Comparison of ENCODE assay signal across 1 cellular context in genomic region chr12:8493084-8493483, GRCh38.
A peak's percentile ranks its signal among the peaks of the same experiment; 100 is the strongest.
TF ChIP-seq lines count a peak whose summit lies in the region.

No MANE protein-coding gene starts in this region.

TF ChIP-seq in GM12878, 131 proteins besides CTCF, POLR2A, EP300 and RAD21 (continued from another document and continues in another):
- TF ChIP-seq RELB (IDR thresholded peaks at IDR 0.05; ENCODE audit: low read depth) (no peak), E2F8 (IDR thresholded peaks at IDR 0.05; ENCODE audit: low read depth, partially characterized antibody) (no peak), YBX1 (IDR thresholded peaks at IDR 0.05) (no peak), CBX3 (IDR thresholded peaks at IDR 0.05; ENCODE audit: borderline replicate concordance, low read depth) (no peak), ESRRA (IDR thresholded peaks at IDR 0.05; ENCODE audit: low read length) (no peak), CEBPZ (IDR thresholded peaks at IDR 0.05; ENCODE audit: low read depth, low read length) (no peak), TAF1 (IDR thresholded peaks at IDR 0.05; ENCODE audit: borderline replicate concordance, low read depth, low read length) (no peak), CBX5 (IDR thresholded peaks at IDR 0.05; ENCODE audit: low read depth) (no peak), RBBP5 (conservative IDR thresholded peaks at IDR 0.05) (no peak), ZNF217 (IDR thresholded peaks at IDR 0.05) (no peak), ZSCAN29 (IDR thresholded peaks at IDR 0.05) (no peak), CREB1 (IDR thresholded peaks at IDR 0.05; ENCODE audit: low read depth) (no peak), SPI1 (IDR thresholded peaks at IDR 0.05; ENCODE audit: borderline replicate concordance, insufficient read depth, low read depth, low read length) (peak; percentile 71), CUX1 (IDR thresholded peaks at IDR 0.05; ENCODE audit: insufficient replicate concordance, low read depth, low read length) (no peak), JUNB (IDR thresholded peaks at IDR 0.05) (peak; percentile 81), POLR2AphosphoS5 (IDR thresholded peaks at IDR 0.05; ENCODE audit: low read length) (no peak), HSF1 (IDR thresholded peaks at IDR 0.05; ENCODE audit: low read depth, low read length) (no peak), LARP7 (IDR thresholded peaks at IDR 0.05) (no peak), ZNF274 (IDR thresholded peaks at IDR 0.05; ENCODE audit: insufficient read depth, insufficient read length) (no peak), NR2C2 (IDR thresholded peaks at IDR 0.05; ENCODE audit: borderline replicate concordance, control insufficient read depth, insufficient read length, low read depth) (no peak), SMAD1 (IDR thresholded peaks at IDR 0.05; ENCODE audit: low read depth, partially characterized antibody) (no peak), STAT1 (conservative IDR thresholded peaks at IDR 0.05) (no peak), WRNIP1 (IDR thresholded peaks at IDR 0.05; ENCODE audit: borderline replicate concordance, low read depth, low read length) (no peak), IKZF2 (IDR thresholded peaks at IDR 0.05) (peak; percentile 79 to 82), MYC (IDR thresholded peaks at IDR 0.05; ENCODE audit: insufficient read depth, insufficient read length, insufficient replicate concordance, low read length, severe bottlenecking) (no peak), BMI1 (IDR thresholded peaks at IDR 0.05; ENCODE audit: borderline replicate concordance) (no peak), ATF2 (IDR thresholded peaks at IDR 0.05; ENCODE audit: low read length) (peak; percentile 59), PAX8 (IDR thresholded peaks at IDR 0.05) (no peak), MEF2A (IDR thresholded peaks at IDR 0.05; ENCODE audit: insufficient read depth, low read depth, low read length) (no peak), MTA3 (IDR thresholded peaks at IDR 0.05; ENCODE audit: borderline replicate concordance, low read length) (no peak), NFXL1 (IDR thresholded peaks at IDR 0.05; ENCODE audit: borderline replicate concordance) (no peak), BHLHE40 (IDR thresholded peaks at IDR 0.05; ENCODE audit: borderline replicate concordance in 1 of 2, low read depth in 2 of 2, low read length in 1 of 2) (no peak), HDAC6 (IDR thresholded peaks at IDR 0.05; ENCODE audit: unreplicated experiment) (no peak), ELK1 (IDR thresholded peaks at IDR 0.05; ENCODE audit: low read depth, low read length) (no peak), MXI1 (IDR thresholded peaks at IDR 0.05; ENCODE audit: low read depth, low read length) (no peak), TBL1XR1 (IDR thresholded peaks at IDR 0.05; ENCODE audit: low read depth, low read length) (no peak), E4F1 (IDR thresholded peaks at IDR 0.05; ENCODE audit: borderline replicate concordance, partially characterized antibody) (no peak), E2F4 (IDR thresholded peaks at IDR 0.05; ENCODE audit: low read depth, low read length) (no peak), ZBED1 (IDR thresholded peaks at IDR 0.05; ENCODE audit: borderline replicate concordance) (no peak), TCF7 (IDR thresholded peaks at IDR 0.05; ENCODE audit: borderline replicate concordance) (no peak), SIN3A (IDR thresholded peaks at IDR 0.05; ENCODE audit: low read depth, low read length) (no peak), NBN (IDR thresholded peaks at IDR 0.05) (no peak), MEF2B (IDR thresholded peaks at IDR 0.05; ENCODE audit: partially characterized antibody, poor library complexity, severe bottlenecking) (peak; percentile 31), FOXM1 (IDR thresholded peaks at IDR 0.05; ENCODE audit: low read depth, low read length) (no peak), CHD4 (IDR thresholded peaks at IDR 0.05) (no peak)
